8 cellular contexts compared by ENCODE assay signal in the genomic region with DNA sequence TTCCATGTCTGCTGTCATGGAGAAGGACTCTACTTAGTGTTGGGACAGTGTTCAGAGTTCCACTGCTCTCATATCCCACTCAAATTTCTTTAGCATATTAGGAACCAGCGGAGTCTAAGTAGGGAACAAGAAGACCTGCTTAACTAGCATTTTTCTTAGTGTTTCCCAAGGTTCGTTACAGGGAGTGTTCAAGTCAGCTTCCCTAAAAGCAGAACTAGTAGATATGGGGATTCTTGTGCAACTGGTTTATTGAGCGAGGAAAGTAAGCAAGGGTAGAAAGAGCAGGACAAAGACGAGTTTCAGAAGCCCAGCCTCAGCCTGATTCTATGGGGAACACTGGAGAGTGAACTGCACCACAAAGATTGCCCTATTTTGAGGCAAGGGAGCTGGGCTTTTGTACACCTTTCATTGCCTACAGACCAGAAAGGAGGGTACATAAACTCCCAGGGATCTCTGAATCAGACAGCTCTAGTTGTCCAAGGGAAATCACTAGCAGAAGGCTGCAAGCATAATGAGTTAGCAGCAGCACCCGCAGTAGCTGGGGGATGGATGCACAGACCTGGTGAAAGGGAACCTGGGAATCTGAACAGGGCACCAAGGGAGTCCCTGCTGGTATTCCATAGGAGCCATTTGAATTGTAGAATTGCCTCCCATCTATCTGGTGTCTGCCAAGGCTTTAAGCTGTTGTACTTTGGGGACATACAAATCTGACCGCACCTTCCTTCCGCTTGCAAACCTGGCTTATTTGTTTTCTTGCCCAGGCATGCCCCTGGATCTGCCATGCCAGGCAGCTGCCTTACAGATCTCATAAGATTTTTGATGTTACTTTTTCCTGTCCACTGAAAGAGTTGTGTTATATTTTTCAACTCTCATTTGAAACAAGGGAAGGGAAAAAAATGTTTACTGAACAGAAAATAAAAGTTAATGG. TPM values are rescaled to one million over a fixed set of nuclear protein-coding genes. Genes with fewer than 3 reads are reported as not detected.
DNase-seq lines count a peak whose midpoint lies in the region; ATAC-seq and TF ChIP-seq lines count a peak whose summit lies in the region.

No MANE protein-coding gene starts in this region.

- ATAC-seq in foreskin keratinocyte: peak; percentile 69
- peak in 1 of 2 donors; percentile 70 for ATAC-seq in upper lobe of left lung (ENCODE audit: low FRiP score in 2 of 2)
- ATAC-seq in GM19395 (IDR thresholded peaks at IDR 0.05; ENCODE audit: unreplicated experiment): no peak

- H3K27me3 Mint-ChIP-seq in activated naive CD4-positive, alpha-beta T cell treated with anti-CD3 and anti-CD28 coated beads, Interleukin-2, amount 10 ng/mL, durations not matched to agents 7 days and 5 days: no peaks in the 10 kb centered on the region

- peaks cover 72% of the 10 kb centered on the region for H3K4me1 Mint-ChIP-seq in activated naive CD4-positive, alpha-beta T cell treated with anti-CD3 and anti-CD28 coated beads, Interleukin-2, amount 10 ng/mL, durations not matched to agents 7 days and 5 days

- H3K4me3 Mint-ChIP-seq in activated naive CD4-positive, alpha-beta T cell treated with anti-CD3 and anti-CD28 coated beads, Interleukin-2, amount 10 ng/mL, durations not matched to agents 7 days and 5 days: no peak overlapping the region

- H3K27me3 ChIP-seq in foreskin keratinocyte (no peaks in the 10 kb centered on the region), upper lobe of left lung (no peaks in the 10 kb centered on the region)

- TF ChIP-seq POLR2A in upper lobe of left lung (IDR thresholded peaks at IDR 0.05): peak in 1 of 4 donors; percentile 42

- CTCF ChIA-PET in activated naive CD4-positive, alpha-beta T cell treated with anti-CD3 and anti-CD28 coated beads, Interleukin-2, amount 10 ng/mL, durations not matched to agents 7 days and 5 days (lab: Charles Lee): interaction anchor here (1.0 kb wide), 1 partner anchor 61 kb away, joined by 6 read pairs; no protein-coding TSS in a partner anchor

- H3K9me3 ChIP-seq in upper lobe of left lung: no peaks in the 10 kb centered on the region

- H3K4me1 ChIP-seq in foreskin keratinocyte (peaks cover 27% of the 10 kb centered on the region), upper lobe of left lung (peaks cover 32 to 81% (median 57%) of the 10 kb centered on the region in 4 donors)

- H3K27ac ChIP-seq in foreskin keratinocyte (no peak overlapping the region), upper lobe of left lung (peak overlapping the region; percentile 38 to 82 (median 62))

- no peak overlapping the region for H3K4me3 ChIP-seq in upper lobe of left lung

- no peak for TF ChIP-seq CTCF in foreskin keratinocyte (conservative IDR thresholded peaks at IDR 0.05)
- no peak for TF ChIP-seq CTCF in upper lobe of left lung (IDR thresholded peaks at IDR 0.05)

- H3K36me3 Mint-ChIP-seq in activated naive CD4-positive, alpha-beta T cell treated with anti-CD3 and anti-CD28 coated beads, Interleukin-2, amount 10 ng/mL, durations not matched to agents 7 days and 5 days: peaks cover 42% of the 10 kb centered on the region

- DNase-seq in activated naive CD4-positive, alpha-beta T cell treated with anti-CD3 and anti-CD28 coated beads, Interleukin-2, amount 10 ng/mL, durations not matched to agents 7 days and 5 days: no peak
- DNase-seq in activated naive CD4-positive, alpha-beta T cell treated with anti-CD3 and anti-CD28 coated beads, Interleukin-2, amount 50 U/mL, for 16 hours: no peak
- peak; percentile 56 for DNase-seq in OCI-M1 (lab: John Stamatoyannopoulos, UW)
- peak in 1 of 2 donors; percentile 81 for DNase-seq in foreskin keratinocyte
- DNase-seq in upper lobe of left lung: no peak
- no peak for DNase-seq in stimulated activated CD4-positive, alpha-beta T cell treated with anti-CD3 and anti-CD28 coated beads, Interleukin-2, amount 100 ng/mL, for 48 hours
- DNase-seq in T-helper 9 cell: no peak

- 69 to 78% methylated on average over 7 of the region's 7 CpGs for WGBS in upper lobe of left lung, 2 donors

- no peaks in the 10 kb centered on the region for H3K9me3 Mint-ChIP-seq in activated naive CD4-positive, alpha-beta T cell treated with anti-CD3 and anti-CD28 coated beads, Interleukin-2, amount 10 ng/mL, durations not matched to agents 7 days and 5 days

- H3K27ac Mint-ChIP-seq in activated naive CD4-positive, alpha-beta T cell treated with anti-CD3 and anti-CD28 coated beads, Interleukin-2, amount 10 ng/mL, durations not matched to agents 7 days and 5 days: peak overlapping the region; percentile 15

- no peaks in the 10 kb centered on the region for H3K36me3 ChIP-seq in upper lobe of left lung

- TF ChIP-seq EP300 in upper lobe of left lung (IDR thresholded peaks at IDR 0.05): no peak

RNA-seq across cellular contexts. Expression of a gene that starts 15.1 kb away (rescaled TPM):
- total RNA-seq in foreskin keratinocyte (27.5 and 33.2 TPM in 2 replicates), upper lobe of left lung (100 to 1,000 TPM in 1 of 6 donors, 10 to 100 TPM in 5; 39.4 to 103 (median 49.7) TPM)
- 51.2 and 67.7 TPM in 2 replicates for polyA plus RNA-seq in foreskin keratinocyte
